12 cellular contexts compared by ENCODE assay signal in the genomic region with DNA sequence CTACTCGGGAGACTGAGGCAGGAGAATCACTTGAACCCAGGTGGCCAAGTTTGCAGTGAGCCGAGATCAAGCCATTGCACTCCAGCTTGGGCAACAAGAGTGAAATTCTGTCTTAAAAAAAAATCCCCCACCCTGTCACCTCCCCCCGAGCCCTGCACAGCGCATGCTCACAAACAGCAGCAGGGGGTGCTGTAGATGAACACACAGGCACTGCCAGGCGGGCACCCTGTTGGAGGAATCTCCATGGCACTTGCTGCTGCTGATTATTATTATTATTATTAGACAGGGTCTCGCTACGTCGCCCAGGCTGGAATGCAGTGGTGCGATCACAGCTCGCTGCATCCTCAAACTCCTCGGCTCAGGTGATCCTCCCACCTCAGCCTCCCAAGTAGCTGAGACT. TPM values are rescaled to one million over a fixed set of nuclear protein-coding genes. Genes with fewer than 3 reads are reported as not detected.
DNase-seq lines count a peak whose midpoint lies in the region; ATAC-seq and TF ChIP-seq lines count a peak whose summit lies in the region.
"Had no signal": no experiment of that assay in that cellular context is flagged by ENCODE, and none has a peak within 500 bp of the region (broad histone marks: within the 10 kb centered on the region; RNA-seq: fewer than 3 reads in every experiment).

No MANE protein-coding gene starts in this region.

- no peak for TF ChIP-seq EP300 in ovary (IDR thresholded peaks at IDR 0.05)

- BruUV-seq in PC-9 (replicated peaks; lab: Mats Ljungman, UMichigan) = no TSS peak

- TF ChIP-seq CTCF in BE2C (IDR thresholded peaks at IDR 0.05; ENCODE audit: low read depth, low read length) (peak; percentile 23; the same call in 1 of the 2 replicates), GM12874 (IDR thresholded peaks at IDR 0.05; ENCODE audit: insufficient read depth, low read depth, low read length) (peak; percentile 39; the same call in 1 of the 2 replicates), PC-9 (conservative IDR thresholded peaks at IDR 0.05) (peak; percentile 29; the same call in 1 of the 2 replicates), fibroblast of pulmonary artery (IDR thresholded peaks at IDR 0.05; ENCODE audit: low read length, missing control alignments) (peak; percentile 31), ovary (IDR thresholded peaks at IDR 0.05) (no peak)

- CTCF ChIA-PET in PC-9 (lab: Charles Lee) = interaction anchor here (0.5 kb wide), 1 partner anchor 14 kb away, joined by 15 read pairs; no protein-coding TSS in a partner anchor

- H3K27me3 ChIP-seq in BE2C (peaks cover 15% of the 10 kb centered on the region; the same call in 1 of the 2 replicates), PC-9 (ENCODE audit: insufficient read depth, low read depth) (no peaks in the 10 kb centered on the region), ovary (no peaks in the 10 kb centered on the region)

- H3K4me3 ChIP-seq in BE2C (ENCODE audit: low read depth, low read length) = no peak overlapping the region
- H3K4me3 ChIP-seq in PC-9 = no peak overlapping the region
- H3K4me3 ChIP-seq in fibroblast of pulmonary artery (replicated peaks; ENCODE audit: low read depth, low read length) = no peak overlapping the region
- no peak overlapping the region for H3K4me3 ChIP-seq in ovary
- H3K4me3 ChIP-seq: coronary artery had no signal

- H3K4me1 ChIP-seq in BE2C (no peaks in the 10 kb centered on the region), PC-9 (replicated peaks; ENCODE audit: insufficient read depth) (peaks cover 17% of the 10 kb centered on the region), ovary (ENCODE audit: insufficient read depth) (no peaks in the 10 kb centered on the region)

- no peak for ATAC-seq in GM21576 (IDR thresholded peaks at IDR 0.05; ENCODE audit: unreplicated experiment)
- ATAC-seq: naive thymus-derived CD8-positive, alpha-beta T cell had no signal

- H3K9me2 ChIP-seq in PC-9 (ENCODE audit: insufficient read depth) = no peaks in the 10 kb centered on the region

- H3K27ac ChIP-seq in PC-9 = no peak overlapping the region
- H3K27ac ChIP-seq in ovary = no peak overlapping the region
- H3K27ac ChIP-seq: coronary artery had no signal

- no peak overlapping the region for H2AFZ ChIP-seq in PC-9

- H3F3A ChIP-seq in PC-9 (ENCODE audit: insufficient read depth, low read depth) = peaks cover 3% of the 10 kb centered on the region

- 77 to 84% (median 78%) methylated on average over 11 of the region's 11 CpGs for WGBS in ovary, 3 donors

- H3K4me2 ChIP-seq in PC-9 = no peak overlapping the region

- H3K9me3 ChIP-seq in BE2C = no peaks in the 10 kb centered on the region
- H3K9me3 ChIP-seq in PC-9 (ENCODE audit: insufficient read depth, low read depth) = no peaks in the 10 kb centered on the region
- H3K9me3 ChIP-seq in ovary = no peaks in the 10 kb centered on the region

- DNase-seq in BE2C = peak; percentile 34
- DNase-seq in PC-9 = no peak
- no peak for DNase-seq in fibroblast of pulmonary artery (ENCODE audit: low read depth)
- no peak for DNase-seq in ovary
- no peak for DNase-seq in NCI-H2081 treated with DMSO at 0.1 percent for 48 hours (lab: John Stamatoyannopoulos, UW)
- no peak for DNase-seq in GDM1 (lab: John Stamatoyannopoulos, UW)
- DNase-seq: hypothalamus, NCI-H2107 had no signal

- no peaks in the 10 kb centered on the region for H4K20me1 ChIP-seq in PC-9 (ENCODE audit: insufficient read depth)

- intact Hi-C loops in PC-9 (cut with micrococcal nuclease; ENCODE audit: unreplicated experiment) = no loop called here
- intact Hi-C loops in ovary (cut with DNase I) = no loop called here

- no peak for TF ChIP-seq POLR2A in ovary (IDR thresholded peaks at IDR 0.05)

- H3K36me3 ChIP-seq in BE2C = no peaks in the 10 kb centered on the region
- no peaks in the 10 kb centered on the region for H3K36me3 ChIP-seq in PC-9 (ENCODE audit: low read depth)
- no peaks in the 10 kb centered on the region for H3K36me3 ChIP-seq in ovary

- POLR2A ChIA-PET in PC-9 (lab: Charles Lee; ENCODE audit: unreplicated experiment) = no interaction called here

- no peaks in the 10 kb centered on the region for H3K79me2 ChIP-seq in PC-9 (ENCODE audit: low read depth)

RNA-seq across cellular contexts. Expression of gene FZD2, which starts 24.6 kb away (rescaled TPM):
- 5.2 TPM for polyA plus RNA-seq in BE2C (2012; ENCODE audit: insufficient read depth, insufficient read length, low read depth)
- total RNA-seq in PC-9 (2021) = 50.5 and 61.8 TPM in 2 replicates
- 10 to 100 TPM in 3 of 7 donors, 1 to 10 TPM in 4; 1.6 to 12.5 (median 9.3) TPM for total RNA-seq in ovary
- polyA plus RNA-seq in ovary = 1 to 10 TPM in 1 of 2 donors, under 1 TPM in 1; 0.08 to 5.3 TPM

Comparison
In these comparisons a context has a peak if more than half of its experiments do, and no peak if none do; other contexts are left out.
1. CTCF ChIP-seq: peak in BE2C (single experiment), GM12874 (single experiment), PC-9 (single experiment) and fibroblast of pulmonary artery (single experiment); none in ovary (0 of 3).